In genomic region chr2:132608222-132608795, GRCh38 we compare ENCODE assay signal across 15 cellular contexts.
DNase-seq lines count a peak whose midpoint lies in the region; ATAC-seq, FAIRE-seq and TF ChIP-seq lines count a peak whose summit lies in the region.
"Had no signal": no experiment of that assay in that cellular context is flagged by ENCODE, and none has a peak within 500 bp of the region (broad histone marks: within the 10 kb centered on the region; RNA-seq: fewer than 3 reads in every experiment).

No MANE protein-coding gene starts in this region.

- no peak overlapping the region for H3K4me3 Mint-ChIP-seq in endodermal cell

- H3K27me3 Mint-ChIP-seq in endodermal cell (ENCODE audit: insufficient read depth) = no peaks in the 10 kb centered on the region

- no peak overlapping the region for H3K27ac Mint-ChIP-seq in endodermal cell

- H3K36me3 ChIP-seq in endodermal cell (ENCODE audit: control insufficient read depth, insufficient read depth, low read length) (no peaks in the 10 kb centered on the region), pancreas (no peaks in the 10 kb centered on the region)

- H3K9me3 Mint-ChIP-seq in endodermal cell = no peaks in the 10 kb centered on the region

- H3K9ac ChIP-seq in endodermal cell (ENCODE audit: extremely low read depth, low read length, poor library complexity, severe bottlenecking) = no peak overlapping the region

- intact Hi-C loops in pancreas (cut with DNase I) = no loop called here

- H3K27me3 ChIP-seq in endodermal cell (ENCODE audit: control insufficient read depth, insufficient read depth, low read length, poor library complexity, severe bottlenecking) (no peaks in the 10 kb centered on the region), pancreas (no peaks in the 10 kb centered on the region)

- H3K4me3 ChIP-seq in endodermal cell (ENCODE audit: low read length) (no peak overlapping the region), pancreas (no peak overlapping the region)
- H3K4me3 ChIP-seq: K562 had no signal

- WGBS in endodermal cell (ENCODE audit: insufficient coverage in 1 of 2, insufficient read length in 1 of 2), 2 experiments = 74 to 75% methylated on average over 6 to 7 of the region's 7 CpGs
- WGBS in pancreas, 2 donors = 25 to 26% methylated on average over 7 of the region's 7 CpGs

- DNase-seq in NCI-H748 (lab: John Stamatoyannopoulos, UW; ENCODE audit: unreplicated experiment) (peak; percentile 1), NCI-H748 treated with DMSO at 0.1 percent for 48 hours (lab: John Stamatoyannopoulos, UW) (no peak), NCI-H1105 (lab: John Stamatoyannopoulos, UW) (peak; percentile 29), endodermal cell (peak; percentile 42), pancreas (no peak)
- DNase-seq: EL; NCI-H524; NK-92 treated with Interleukin-12 subunit alpha and Interleukin-12 subunit beta, amount 100 ng/mL, for 24 hours; SHP77 treated with DMSO at 0.1 percent for 48 hours had no signal

- FAIRE-seq in pancreas (lab: Jason Lieb, UNC) = no peak
- FAIRE-seq: H1, K562 had no signal

- ATAC-seq in pancreas (peak; percentile 49 to 74 (median 70)), HG03159 (IDR thresholded peaks at IDR 0.05; ENCODE audit: unreplicated experiment) (no peak), HG02623 (IDR thresholded peaks at IDR 0.05; ENCODE audit: unreplicated experiment) (no peak)
- ATAC-seq: K562, SK-N-SH treated with all-trans-retinoic acid at 6 μM for 48 hours had no signal

- H3K4me1 ChIP-seq in endodermal cell (ENCODE audit: control insufficient read depth, insufficient read depth, low read length) = peaks cover 18% of the 10 kb centered on the region
- peaks cover 4 to 15% (median 14%) of the 10 kb centered on the region in 3 donors for H3K4me1 ChIP-seq in pancreas

- no peak overlapping the region for H3K27ac ChIP-seq in endodermal cell (ENCODE audit: low read depth, low read length)
- peak overlapping the region in 1 of 4 donors; percentile 23 for H3K27ac ChIP-seq in pancreas
- H3K27ac ChIP-seq: C4-2B had no signal

- H3K9me3 ChIP-seq in endodermal cell (ENCODE audit: control insufficient read depth, low read length) (no peaks in the 10 kb centered on the region), pancreas (no peaks in the 10 kb centered on the region)

- H3K4me1 Mint-ChIP-seq in endodermal cell = peaks cover 51% of the 10 kb centered on the region

- TF ChIP-seq CTCF in endodermal cell (conservative IDR thresholded peaks at IDR 0.05) = no peak
- no peak for TF ChIP-seq CTCF in pancreas (IDR thresholded peaks at IDR 0.05)

- no peaks in the 10 kb centered on the region for H3K36me3 Mint-ChIP-seq in endodermal cell (ENCODE audit: low read depth)

Comparison
In these comparisons a context has a peak if more than half of its experiments do, and no peak if none do; other contexts are left out.
1. DNase-seq: peak in NCI-H748 (single experiment), NCI-H1105 (single experiment) and endodermal cell (single experiment); none in NCI-H748 treated with DMSO at 0.1 percent for 48 hours (single experiment) and pancreas (0 of 6).
2. ATAC-seq: peak in pancreas (4 of 4); none in HG03159 (single experiment) and HG02623 (single experiment).